Comparison of ENCODE assay signal across 8 cellular contexts in the genomic region with DNA sequence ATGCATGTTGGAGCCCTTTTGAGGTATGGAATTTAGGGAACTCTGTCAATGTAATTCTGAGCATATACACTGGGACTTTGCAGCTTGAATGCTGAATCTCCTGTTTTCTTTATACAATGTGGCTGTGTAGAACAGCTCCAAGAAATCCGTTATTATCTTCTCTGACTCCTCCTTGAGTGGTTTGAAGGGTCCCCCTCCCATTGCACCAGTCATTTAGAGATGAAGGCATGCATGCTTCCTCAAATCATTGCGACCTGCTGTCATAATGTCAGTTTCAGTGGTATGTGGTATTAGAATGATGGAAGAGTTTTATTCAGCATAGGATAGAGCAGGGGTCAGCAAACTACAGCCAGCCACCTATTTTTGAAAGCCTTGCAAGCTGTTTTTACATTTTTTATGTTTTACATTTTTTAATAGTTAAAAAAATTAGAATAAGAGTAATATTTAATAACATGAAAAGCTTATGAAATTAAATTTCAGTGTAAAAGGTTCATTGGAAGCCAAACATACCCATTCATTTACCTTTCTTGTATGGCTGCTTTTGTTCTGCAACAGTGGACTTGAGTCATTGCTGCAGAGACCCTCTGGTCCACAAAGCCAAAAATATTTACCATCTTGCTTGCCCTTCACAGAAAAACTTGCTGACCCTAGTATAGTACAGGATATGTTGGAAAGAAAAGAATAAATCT. TPM values are rescaled to one million over a fixed set of nuclear protein-coding genes. Genes with fewer than 3 reads are reported as not detected.
A peak's percentile ranks its signal among the peaks of the same experiment; 100 is the strongest.
DNase-seq lines count a peak whose midpoint lies in the region; ATAC-seq and TF ChIP-seq lines count a peak whose summit lies in the region.

No MANE protein-coding gene starts in this region.

- 81 to 88% (median 85%) methylated on average over 2 of the region's 2 CpGs for WGBS in psoas muscle, 3 donors
- 53 to 56% methylated on average over 2 of the region's 2 CpGs for WGBS in upper lobe of left lung, 2 donors

- H3K27ac ChIP-seq in psoas muscle (no peak overlapping the region), upper lobe of left lung (peak overlapping the region in 1 of 4 donors; percentile 37)

- H3K36me3 Mint-ChIP-seq in chondrocyte (ENCODE audit: low read depth): no peaks in the 10 kb centered on the region

- H3K4me3 Mint-ChIP-seq in chondrocyte (ENCODE audit: unreplicated experiment): no peak overlapping the region

- intact Hi-C loops in psoas muscle (cut with DNase I): no loop called here

- ATAC-seq in GM21515 (IDR thresholded peaks at IDR 0.05; ENCODE audit: unreplicated experiment): peak; percentile 69
- peak; percentile 73 for ATAC-seq in HG03575 (IDR thresholded peaks at IDR 0.05; ENCODE audit: extremely low read depth, insufficient number of reproducible peaks, low FRiP score, unreplicated experiment)
- ATAC-seq in psoas muscle: no peak
- no peak for ATAC-seq in upper lobe of left lung (ENCODE audit: low FRiP score in 2 of 2)

- TF ChIP-seq EP300 in upper lobe of left lung (IDR thresholded peaks at IDR 0.05): no peak

- peaks cover 85% of the 10 kb centered on the region for H3K4me1 Mint-ChIP-seq in chondrocyte (ENCODE audit: low read depth)

- TF ChIP-seq CTCF in GM13977 (IDR thresholded peaks at IDR 0.05; ENCODE audit: extremely low read depth, insufficient read depth, missing control alignments) (no peak), chondrocyte (IDR thresholded peaks at IDR 0.05) (no peak), psoas muscle (IDR thresholded peaks at IDR 0.05) (no peak), upper lobe of left lung (IDR thresholded peaks at IDR 0.05) (no peak)

- H3K9me3 ChIP-seq in psoas muscle: no peaks in the 10 kb centered on the region
- H3K9me3 ChIP-seq in upper lobe of left lung: no peaks in the 10 kb centered on the region

- H3K36me3 ChIP-seq in psoas muscle (ENCODE audit: insufficient read depth in 1 of 2, low read depth in 1 of 2): peaks cover 0 to 2% of the 10 kb centered on the region in 2 donors
- H3K36me3 ChIP-seq in upper lobe of left lung: peaks cover 0 to 3% (median 0%) of the 10 kb centered on the region in 4 donors

- H3K4me3 ChIP-seq in psoas muscle (no peak overlapping the region), upper lobe of left lung (no peak overlapping the region)

- peak overlapping the region; percentile 80 for H3K27ac Mint-ChIP-seq in chondrocyte (ENCODE audit: unreplicated experiment)

- TF ChIP-seq POLR2A in upper lobe of left lung (IDR thresholded peaks at IDR 0.05): no peak

- H3K9me3 Mint-ChIP-seq in chondrocyte (ENCODE audit: low read depth): peaks cover 3% of the 10 kb centered on the region

- in situ Hi-C loops in GM13977 (cut with MboI; ENCODE audit: low pct_unique_long_range_greater_than_20kb, low sequenced_read_pairs, unreplicated experiment): no loop called here

- no peaks in the 10 kb centered on the region for H3K27me3 Mint-ChIP-seq in chondrocyte (ENCODE audit: low read depth)

- H3K27me3 ChIP-seq in psoas muscle (ENCODE audit: insufficient read depth in 3 of 3, low read length in 2 of 3) (no peaks in the 10 kb centered on the region), upper lobe of left lung (no peaks in the 10 kb centered on the region)

- DNase-seq in GM13977 (ENCODE audit: low spot score) (peak; percentile 63), chondrocyte (ENCODE audit: low spot score) (no peak), superior temporal gyrus (ENCODE audit: extremely low spot score) (no peak), psoas muscle (no peak), upper lobe of left lung (no peak)
- DNase-seq in activated effector memory CD4-positive, alpha-beta T cell treated with Interleukin-2 at 50 U/mL for 16 hours: no peak

- H3K4me1 ChIP-seq in psoas muscle (peaks cover 10% of the 10 kb centered on the region), upper lobe of left lung (peaks cover 3 to 70% (median 19%) of the 10 kb centered on the region in 4 donors)

RNA-seq across cellular contexts. Expression of a gene that starts 8.1 kb away (rescaled TPM):
- total RNA-seq in chondrocyte (17.1 to 35.0 TPM (median 35.0 TPM) in 3 replicates), psoas muscle (10 to 100 TPM; 16.5 to 39.8 (median 19.6) TPM), upper lobe of left lung (10 to 100 TPM; 18.2 to 78.0 (median 38.6) TPM)
- 10 to 100 TPM; 21.4 to 47.5 (median 43.3) TPM for polyA plus RNA-seq in psoas muscle

Comparison
In these comparisons a context has a peak if more than half of its experiments do, and no peak if none do; other contexts are left out.
1. ATAC-seq: peak in GM21515 (single experiment) and HG03575 (single experiment); none in psoas muscle (0 of 4) and upper lobe of left lung (0 of 2).